In the genomic region with DNA sequence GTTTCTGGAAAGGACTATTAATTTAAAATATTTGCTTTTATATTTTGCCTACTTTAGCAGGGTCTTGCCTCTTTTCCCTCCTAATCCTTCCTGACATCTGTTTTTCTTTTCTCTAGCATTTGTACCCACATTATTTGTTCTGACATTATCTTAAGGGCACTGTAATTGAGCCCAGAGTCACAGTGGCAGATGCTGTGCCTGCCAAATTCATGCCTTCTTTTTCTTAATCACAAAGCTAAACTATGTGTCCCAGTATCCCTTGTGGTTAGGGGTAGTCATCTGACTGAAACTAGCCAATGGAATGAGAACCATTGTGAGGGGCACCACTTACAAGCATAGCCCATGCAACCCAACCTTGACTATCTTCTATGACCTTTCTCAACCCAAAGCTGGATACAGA, we compare ENCODE assay signal across 32 cellular contexts.
"Had no signal": no experiment of that assay in that cellular context is flagged by ENCODE, and none has a peak within 500 bp of the region (broad histone marks: within the 10 kb centered on the region; RNA-seq: fewer than 3 reads in every experiment).

No MANE protein-coding gene starts in this region.

- H3K36me3 ChIP-seq: brain microvascular endothelial cell, SJSA1 had no signal

- H3K27me3 ChIP-seq: brain microvascular endothelial cell, SJSA1 had no signal

- FAIRE-seq: K562 had no signal

- H3K27ac ChIP-seq: brain microvascular endothelial cell, SJSA1, VCaP had no signal

- DNase-seq: activated B cell treated with CpG ODN at 0.5 μM for 24 hours; activated CD4-positive, alpha-beta memory T cell treated with anti-CD3 and anti-CD28 coated beads for 36 hours; activated CD4-positive, alpha-beta T cell treated with anti-CD3 and anti-CD28 coated beads for 4 hours; activated CD4-positive, alpha-beta T cell treated with anti-CD3 and anti-CD28 coated beads, Interleukin-2, amount 50 U/mL, for 1 hour; activated CD4-positive, CD25-positive, alpha-beta regulatory T cell treated with anti-CD3 and anti-CD28 coated beads, Interleukin-2, amount 50 U/mL, for 72 hours; activated CD8-positive, alpha-beta memory T cell treated with anti-CD3 and anti-CD28 coated beads, Interleukin-2, amount 50 U/mL, for 4 hours; activated effector memory CD4-positive, alpha-beta T cell treated with Interleukin-2 at 50 U/mL for 16 hours; activated naive CD4-positive, alpha-beta T cell treated with anti-CD3 and anti-CD28 coated beads, Interleukin-2, amount 50 U/mL, for 16 hours; activated naive CD8-positive, alpha-beta T cell treated with anti-CD3 and anti-CD28 coated beads for 36 hours; activated T-cell treated with anti-CD3 and anti-CD28 coated beads for 4 hours; activated T-cell treated with anti-CD3 and anti-CD28 coated beads, Interleukin-2, amount 50 U/mL, for 48 hours; amniotic stem cell; aorta; brain microvascular endothelial cell; IMR-90; NCI-H1105 treated with DMSO at 0.1 percent for 48 hours; NCI-H1436; NCI-H1694; NCI-H1930; NCI-H2171 treated with DMSO at 0.1 percent for 48 hours; NCI-H2227 treated with DMSO at 0.1 percent for 48 hours; NCI-H446; NCI-H510A treated with DMSO at 0.1 percent for 48 hours; OCI-M1; SHP77 treated with DMSO at 0.1 percent for 48 hours; SW 1271; T-helper 1 cell; T-helper 2 cell; T-helper 9 cell had no signal

- H3K9me3 ChIP-seq: SJSA1 had no signal

- ATAC-seq: K562 had no signal

- H3K4me3 ChIP-seq: K562, SJSA1 had no signal
